8 cellular contexts compared by ENCODE assay signal in the genomic region with DNA sequence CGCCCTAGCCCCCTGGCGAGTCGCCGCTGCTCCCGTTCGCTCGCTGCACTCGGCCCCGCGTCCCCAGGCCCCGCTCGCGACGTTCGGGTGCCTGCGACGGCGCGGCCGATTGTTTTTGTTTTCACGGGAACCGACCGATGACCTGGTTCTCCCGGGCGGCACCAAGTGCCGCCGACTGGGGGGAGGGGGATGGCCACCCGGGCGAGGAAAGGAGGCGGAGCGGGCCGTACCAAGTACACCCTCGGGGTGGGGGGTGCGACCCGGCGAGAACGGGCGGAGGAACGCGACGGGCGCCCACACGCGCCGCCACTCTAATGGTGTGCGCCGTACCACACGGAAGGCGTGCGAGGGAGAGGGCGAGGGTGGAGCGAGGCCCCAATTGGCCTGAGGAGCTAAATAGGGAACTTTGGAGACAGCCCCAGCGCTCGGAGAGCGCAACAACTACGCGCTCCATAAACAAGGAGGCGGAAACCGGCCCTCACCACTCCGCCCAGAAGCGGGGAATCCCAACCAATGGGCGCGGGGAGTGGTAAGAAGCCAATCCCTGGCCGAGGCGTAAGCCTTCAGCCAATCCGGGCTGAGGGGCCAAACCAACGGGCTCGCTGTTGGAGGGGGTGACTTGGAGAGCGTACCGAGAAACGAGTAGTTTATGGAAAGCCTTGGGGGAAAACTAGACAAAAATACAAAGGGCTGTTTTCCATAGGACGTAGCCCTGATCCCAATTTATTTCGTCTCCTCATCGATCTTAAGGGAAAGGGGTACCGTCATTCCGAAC. TPM values are rescaled to one million over a fixed set of nuclear protein-coding genes. Genes with fewer than 3 reads are reported as not detected.
DNase-seq lines count a peak whose midpoint lies in the region; ATAC-seq and TF ChIP-seq lines count a peak whose summit lies in the region.
"Not testable (repeated sequence)": the region's sequence is repeated elsewhere in the genome, so short reads cannot be mapped to it uniquely, and the experiment has no call there.

No MANE protein-coding gene starts in this region.

- not testable (repeated sequence) for TF ChIP-seq CTCF in AG10803 (conservative IDR thresholded peaks at IDR 0.05; ENCODE audit: low read length); esophagus squamous epithelium (IDR thresholded peaks at IDR 0.05)

- H3K4me3 ChIP-seq in AG10803 (ENCODE audit: low read length) (peak overlapping the region; percentile 65), esophagus squamous epithelium (peak overlapping the region; percentile 51 to 76 (median 71))

- WGBS in esophagus squamous epithelium, 2 donors, result 0% methylated on average over 3 of the region's 76 CpGs; no CpG with 5 or more reads in 1 of the 2 donors

- TF ChIP-seq POLR2A in esophagus squamous epithelium (IDR thresholded peaks at IDR 0.05), result peak in 2 of 4 donors; percentile 86 to 88

- peak overlapping the region; percentile 86 to 97 (median 93) for H3K27ac ChIP-seq in esophagus squamous epithelium

- not testable (repeated sequence) for H3K27me3 ChIP-seq in esophagus squamous epithelium

- not testable (repeated sequence) for H3K36me3 ChIP-seq in esophagus squamous epithelium

- peak; percentile 89 for ATAC-seq in GM19035 (IDR thresholded peaks at IDR 0.05; ENCODE audit: unreplicated experiment)
- ATAC-seq in HG03060 (IDR thresholded peaks at IDR 0.05; ENCODE audit: low read depth, unreplicated experiment), result peak; percentile 90

- H3K9me3 ChIP-seq in esophagus squamous epithelium, result not testable (repeated sequence)

- H3K4me1 ChIP-seq in esophagus squamous epithelium, result not testable (repeated sequence)

- DNase-seq in AG10803 (ENCODE audit: low read depth) (peak; percentile 91), RPMI7951 (ENCODE audit: low read depth) (peak; percentile 82), middle frontal gyrus (ENCODE audit: extremely low spot score, low spot score) (peak; percentile 53)
- peak; percentile 91 for DNase-seq in activated effector memory CD4-positive, alpha-beta T cell treated with Interleukin-2 at 50 U/mL for 16 hours
- DNase-seq in esophagus squamous epithelium (lab: John Stamatoyannopoulos, UW), result not testable (repeated sequence)
- DNase-seq in stimulated activated CD4-positive, alpha-beta T cell treated with anti-CD3 and anti-CD28 coated beads, Interleukin-4, amount 100 ng/mL, for 48 hours (ENCODE audit: low read depth in 2 of 2), result peak; percentile 87 to 91

- intact Hi-C loops in esophagus squamous epithelium (cut with DNase I), result not testable (repeated sequence)

RNA-seq across cellular contexts. Expression of gene PLGLB1, which starts 54.8 kb away (rescaled TPM):
- total RNA-seq in RPMI7951 (2014; rRNA removed; shearing (Covaris generic)), result 0.36 TPM in 1 of 2 replicates, not detected in the other
- total RNA-seq in esophagus squamous epithelium, result 1 to 10 TPM in 1 of 4 donors, under 1 TPM in 2, not detected in 1; 0.57 to 4.9 (median 0.83) TPM
